In genomic region chr11:61924016-61924360, GRCh38 we compare ENCODE assay signal across 1 cellular context.
A peak's percentile ranks its signal among the peaks of the same experiment; 100 is the strongest.
TF ChIP-seq lines count a peak whose summit lies in the region.

No MANE protein-coding gene starts in this region.

TF ChIP-seq in HepG2, 621 proteins besides CTCF, POLR2A, EP300 and RAD21:
- TF ChIP-seq ELF3 (CRISPR knock-in tag; IDR thresholded peaks at IDR 0.05) (0 out of 2 replicates have a peak, but pooled peaks have one; percentile 3), ZNF142 (CRISPR knock-in tag; IDR thresholded peaks at IDR 0.05) (no peak), TOPORS (CRISPR knock-in tag; IDR thresholded peaks at IDR 0.05) (no peak), ZNF768 (CRISPR knock-in tag; IDR thresholded peaks at IDR 0.05) (peak; percentile 79; the same call in 1 of the 2 replicates), HMGA1 (CRISPR knock-in tag; conservative IDR thresholded peaks at IDR 0.05) (no peak), ZNF282 (IDR thresholded peaks at IDR 0.05; ENCODE audit: partially characterized antibody) (no peak), HNF4G (IDR thresholded peaks at IDR 0.05; ENCODE audit: borderline replicate concordance, low read depth, low read length) (no peak), HNF4G (CRISPR knock-in tag; IDR thresholded peaks at IDR 0.05; ENCODE audit: borderline replicate concordance, low read depth) (no peak), MXD3 (CRISPR knock-in tag; IDR thresholded peaks at IDR 0.05) (no peak), ZNF879 (CRISPR knock-in tag; IDR thresholded peaks at IDR 0.05) (peak; percentile 30; the same call in 1 of the 2 replicates), ARHGAP35 (CRISPR knock-in tag; IDR thresholded peaks at IDR 0.05; ENCODE audit: borderline replicate concordance) (no peak), MZF1 (CRISPR knock-in tag; IDR thresholded peaks at IDR 0.05; ENCODE audit: borderline replicate concordance) (no peak), ZFP90 (CRISPR knock-in tag; IDR thresholded peaks at IDR 0.05; ENCODE audit: borderline replicate concordance) (no peak), ARNTL (CRISPR knock-in tag; IDR thresholded peaks at IDR 0.05) (0 out of 2 replicates have a peak, but pooled peaks have one; percentile 10), UBTF (CRISPR knock-in tag; IDR thresholded peaks at IDR 0.05) (no peak), BCL6 (CRISPR knock-in tag; IDR thresholded peaks at IDR 0.05) (no peak), HDAC6 (IDR thresholded peaks at IDR 0.05; ENCODE audit: low read depth, low read length) (no peak), ZNF577 (CRISPR knock-in tag; IDR thresholded peaks at IDR 0.05; ENCODE audit: borderline replicate concordance, low read depth) (no peak), SRY (CRISPR knock-in tag; IDR thresholded peaks at IDR 0.05) (no peak), FOXP1 (IDR thresholded peaks at IDR 0.05) (no peak), FOXP1 (CRISPR knock-in tag; IDR thresholded peaks at IDR 0.05) (no peak), DDIT3 (CRISPR knock-in tag; IDR thresholded peaks at IDR 0.05) (no peak), MTA3 (CRISPR knock-in tag; IDR thresholded peaks at IDR 0.05) (no peak), ZGPAT (CRISPR knock-in tag; IDR thresholded peaks at IDR 0.05) (no peak), MTF2 (CRISPR knock-in tag; IDR thresholded peaks at IDR 0.05; ENCODE audit: borderline replicate concordance) (0 out of 2 replicates have a peak, but pooled peaks have one; percentile 36), CEBPB (IDR thresholded peaks at IDR 0.05; ENCODE audit: borderline replicate concordance, low read depth, low read length) (no peak), MED8 (CRISPR knock-in tag; IDR thresholded peaks at IDR 0.05; ENCODE audit: insufficient replicate concordance) (peak; percentile 2)
- TF ChIP-seq, protein P1, sequence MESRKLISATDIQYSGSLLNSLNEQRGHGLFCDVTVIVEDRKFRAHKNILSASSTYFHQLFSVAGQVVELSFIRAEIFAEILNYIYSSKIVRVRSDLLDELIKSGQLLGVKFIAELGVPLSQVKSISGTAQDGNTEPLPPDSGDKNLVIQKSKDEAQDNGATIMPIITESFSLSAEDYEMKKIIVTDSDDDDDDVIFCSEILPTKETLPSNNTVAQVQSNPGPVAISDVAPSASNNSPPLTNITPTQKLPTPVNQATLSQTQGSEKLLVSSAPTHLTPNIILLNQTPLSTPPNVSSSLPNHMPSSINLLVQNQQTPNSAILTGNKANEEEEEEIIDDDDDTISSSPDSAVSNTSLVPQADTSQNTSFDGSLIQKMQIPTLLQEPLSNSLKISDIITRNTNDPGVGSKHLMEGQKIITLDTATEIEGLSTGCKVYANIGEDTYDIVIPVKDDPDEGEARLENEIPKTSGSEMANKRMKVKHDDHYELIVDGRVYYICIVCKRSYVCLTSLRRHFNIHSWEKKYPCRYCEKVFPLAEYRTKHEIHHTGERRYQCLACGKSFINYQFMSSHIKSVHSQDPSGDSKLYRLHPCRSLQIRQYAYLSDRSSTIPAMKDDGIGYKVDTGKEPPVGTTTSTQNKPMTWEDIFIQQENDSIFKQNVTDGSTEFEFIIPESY (CRISPR knock-in tag; IDR thresholded peaks at IDR 0.05): no peak
